In the genomic region with DNA sequence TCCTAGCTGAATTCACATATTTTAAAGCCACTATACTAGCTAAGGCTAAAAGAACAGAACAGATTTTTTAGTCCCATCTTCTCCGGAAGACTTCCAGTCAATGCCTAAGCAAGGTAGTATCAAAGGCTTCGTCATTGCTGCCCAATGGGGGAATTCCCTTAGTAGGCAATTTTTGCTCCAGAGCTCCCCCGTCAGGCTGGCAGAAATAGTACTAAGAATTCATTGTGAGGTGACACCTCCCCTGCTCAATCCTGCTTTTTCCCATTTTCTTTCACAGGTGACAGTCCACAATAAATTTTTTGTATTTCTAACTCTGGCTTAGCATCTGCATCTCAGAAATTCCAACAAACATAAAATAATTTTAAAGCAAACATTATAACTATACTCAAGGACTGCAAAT, we compare ENCODE assay signal across 10 cellular contexts. TPM values are rescaled to one million over a fixed set of nuclear protein-coding genes. Genes with fewer than 3 reads are reported as not detected.
A peak's percentile ranks its signal among the peaks of the same experiment; 100 is the strongest.
DNase-seq lines count a peak whose midpoint lies in the region; ATAC-seq and TF ChIP-seq lines count a peak whose summit lies in the region.
"Had no signal": no experiment of that assay in that cellular context is flagged by ENCODE, and none has a peak within 500 bp of the region (broad histone marks: within the 10 kb centered on the region; RNA-seq: fewer than 3 reads in every experiment).

No MANE protein-coding gene starts in this region.

- H2BK5ac ChIP-seq in trophoblast cell (ENCODE audit: low read depth, low read length, poor library complexity), result no peak overlapping the region

- H3K79me1 ChIP-seq in trophoblast cell (ENCODE audit: low read length), result no peaks in the 10 kb centered on the region

- H3K36me3 ChIP-seq in trophoblast cell (ENCODE audit: control insufficient read depth in 1 of 2, insufficient read depth in 2 of 2, low read length in 2 of 2), result no peaks in the 10 kb centered on the region

- H4K12ac ChIP-seq in trophoblast cell (ENCODE audit: low read depth, low read length), result no peak overlapping the region

- POLR2A ChIA-PET in activated CD4-positive, alpha-beta memory T cell treated with anti-CD3 and anti-CD28 coated beads, Interleukin-2, amount 10 ng/mL, durations not matched to agents 7 days and 5 days (lab: Charles Lee), result no interaction called here

- H3K27me3 ChIP-seq in trophoblast cell (ENCODE audit: insufficient read depth, low read length), result no peaks in the 10 kb centered on the region

- H4K91ac ChIP-seq in trophoblast cell (ENCODE audit: low read depth, low read length), result no peak overlapping the region

- TF ChIP-seq CTCF in nephron progenitor cell (IDR thresholded peaks at IDR 0.05), result no peak

- CTCF ChIA-PET in activated CD4-positive, alpha-beta memory T cell treated with anti-CD3 and anti-CD28 coated beads, Interleukin-2, amount 10 ng/mL, durations not matched to agents 7 days and 5 days (lab: Charles Lee), result no interaction called here

- H4K8ac ChIP-seq in trophoblast cell (ENCODE audit: low read depth, low read length), result no peak overlapping the region

- H3K18ac ChIP-seq in trophoblast cell (ENCODE audit: low read length), result no peak overlapping the region

- DNase-seq in DMS 273 (lab: John Stamatoyannopoulos, UW; ENCODE audit: unreplicated experiment), result peak; percentile 23
- DNase-seq in DMS 273 treated with DMSO at 0.1 percent for 48 hours (lab: John Stamatoyannopoulos, UW), result no peak
- DNase-seq in HuH-7 (ENCODE audit: low spot score), result peak; percentile 41
- DNase-seq in activated CD4-positive, alpha-beta memory T cell treated with anti-CD3 and anti-CD28 coated beads, Interleukin-2, amount 10 ng/mL, durations not matched to agents 7 days and 5 days, result peak; percentile 28
- peak; percentile 34 to 49 for DNase-seq in trophoblast cell
- DNase-seq in DMS79 treated with DMSO at 0.1 percent for 48 hours (lab: John Stamatoyannopoulos, UW), result no peak
- DNase-seq in nephron progenitor cell, result no peak

- peaks cover 4% of the 10 kb centered on the region for H3K27me3 Mint-ChIP-seq in activated CD4-positive, alpha-beta memory T cell treated with anti-CD3 and anti-CD28 coated beads, Interleukin-2, amount 10 ng/mL, durations not matched to agents 7 days and 5 days
- peaks cover 18% of the 10 kb centered on the region for H3K27me3 Mint-ChIP-seq in nephron progenitor cell (ENCODE audit: low read depth, poor library complexity)

- no peak overlapping the region for H3K4ac ChIP-seq in trophoblast cell (ENCODE audit: low read depth, low read length)

- H3K9ac ChIP-seq in trophoblast cell (ENCODE audit: low read length), result no peak overlapping the region

- H3K4me3 Mint-ChIP-seq in activated CD4-positive, alpha-beta memory T cell treated with anti-CD3 and anti-CD28 coated beads, Interleukin-2, amount 10 ng/mL, durations not matched to agents 7 days and 5 days, result no peak overlapping the region
- no peak overlapping the region for H3K4me3 Mint-ChIP-seq in nephron progenitor cell
- H3K4me3 Mint-ChIP-seq: activated naive CD4-positive, alpha-beta T cell treated with anti-CD3 and anti-CD28 coated beads, Interleukin-2, amount 50 U/mL, for 24 hours; neural crest cell had no signal

- H3K4me1 Mint-ChIP-seq in activated CD4-positive, alpha-beta memory T cell treated with anti-CD3 and anti-CD28 coated beads, Interleukin-2, amount 10 ng/mL, durations not matched to agents 7 days and 5 days, result no peaks in the 10 kb centered on the region
- no peaks in the 10 kb centered on the region for H3K4me1 Mint-ChIP-seq in nephron progenitor cell
- H3K4me1 Mint-ChIP-seq: activated naive CD4-positive, alpha-beta T cell treated with anti-CD3 and anti-CD28 coated beads, Interleukin-2, amount 50 U/mL, for 24 hours; neural crest cell had no signal

- no peak for ATAC-seq in HG02588 (IDR thresholded peaks at IDR 0.05; ENCODE audit: unreplicated experiment)

- H3K27ac ChIP-seq in trophoblast cell (ENCODE audit: low read depth, low read length), result no peak overlapping the region

- H3K27ac Mint-ChIP-seq in activated CD4-positive, alpha-beta memory T cell treated with anti-CD3 and anti-CD28 coated beads, Interleukin-2, amount 10 ng/mL, durations not matched to agents 7 days and 5 days, result no peak overlapping the region
- H3K27ac Mint-ChIP-seq in nephron progenitor cell, result no peak overlapping the region
- H3K27ac Mint-ChIP-seq: activated naive CD4-positive, alpha-beta T cell treated with anti-CD3 and anti-CD28 coated beads, Interleukin-2, amount 50 U/mL, for 24 hours had no signal

- H3K4me1 ChIP-seq in trophoblast cell (ENCODE audit: control insufficient read depth in 1 of 2, insufficient read depth in 2 of 2, low read length in 2 of 2), result no peaks in the 10 kb centered on the region

- no peak overlapping the region for H3K4me3 ChIP-seq in trophoblast cell (ENCODE audit: low read depth, low read length)

- H3K9me3 Mint-ChIP-seq in activated CD4-positive, alpha-beta memory T cell treated with anti-CD3 and anti-CD28 coated beads, Interleukin-2, amount 10 ng/mL, durations not matched to agents 7 days and 5 days, result no peaks in the 10 kb centered on the region
- peaks cover 33% of the 10 kb centered on the region for H3K9me3 Mint-ChIP-seq in nephron progenitor cell

- no peak overlapping the region for H3K23ac ChIP-seq in trophoblast cell (ENCODE audit: low read length)

- no peak overlapping the region for H2BK12ac ChIP-seq in trophoblast cell (ENCODE audit: low read length)

- H3K14ac ChIP-seq in trophoblast cell (ENCODE audit: low read length), result no peak overlapping the region

- no peak overlapping the region for H2BK120ac ChIP-seq in trophoblast cell (ENCODE audit: insufficient read depth, low read length, poor library complexity)

- peaks cover 2% of the 10 kb centered on the region for H3K9me3 ChIP-seq in trophoblast cell (ENCODE audit: insufficient read depth, low read depth, low read length)

- H2AK5ac ChIP-seq in trophoblast cell (ENCODE audit: low read length), result no peak overlapping the region

- no peaks in the 10 kb centered on the region for H3K36me3 Mint-ChIP-seq in activated CD4-positive, alpha-beta memory T cell treated with anti-CD3 and anti-CD28 coated beads, Interleukin-2, amount 10 ng/mL, durations not matched to agents 7 days and 5 days (ENCODE audit: low read depth)
- H3K36me3 Mint-ChIP-seq in nephron progenitor cell (ENCODE audit: low read depth), result no peaks in the 10 kb centered on the region

- no peak overlapping the region for H3K4me2 ChIP-seq in trophoblast cell (ENCODE audit: low read length)

- no CpG with 5 or more reads among the region's 3 CpGs for WGBS in trophoblast cell (ENCODE audit: extremely low coverage, insufficient coverage, insufficient read length)

- no peak overlapping the region for H2AFZ ChIP-seq in trophoblast cell (ENCODE audit: insufficient read depth, low read length, poor library complexity)

- no peaks in the 10 kb centered on the region for H3K79me2 ChIP-seq in trophoblast cell (ENCODE audit: control insufficient read depth, insufficient read depth, low read length, poor library complexity)

RNA-seq across cellular contexts. Expression of a gene that starts 52.8 kb away (rescaled TPM):
- total RNA-seq in activated CD4-positive, alpha-beta memory T cell treated with anti-CD3 and anti-CD28 coated beads, Interleukin-2, amount 10 ng/mL, durations not matched to agents 7 days and 5 days, result 100 to 1,000 TPM; 106 to 109 TPM
- polyA plus RNA-seq in trophoblast cell (2013), result 90.2 and 91.2 TPM in 2 replicates

Comparison
In these comparisons a context has a peak if more than half of its experiments do, and no peak if none do; other contexts are left out.
1. DNase-seq: peak in DMS 273 (single experiment), HuH-7 (single experiment), activated CD4-positive, alpha-beta memory T cell treated with anti-CD3 and anti-CD28 coated beads, Interleukin-2, amount 10 ng/mL, durations not matched to agents 7 days and 5 days (single experiment) and trophoblast cell (2 of 2); none in DMS 273 treated with DMSO at 0.1 percent for 48 hours (single experiment), DMS79 treated with DMSO at 0.1 percent for 48 hours (single experiment) and nephron progenitor cell (single experiment).